8 cellular contexts compared by ENCODE assay signal in genomic region chr7:16619979-16620408, GRCh38. TPM values are rescaled to one million over a fixed set of nuclear protein-coding genes. Genes with fewer than 3 reads are reported as not detected.
DNase-seq lines count a peak whose midpoint lies in the region; ATAC-seq, FAIRE-seq and TF ChIP-seq lines count a peak whose summit lies in the region.

No MANE protein-coding gene starts in this region.

- TF ChIP-seq CTCF in A549 (IDR thresholded peaks at IDR 0.05), result no peak
- TF ChIP-seq CTCF in activated CD8-positive, alpha-beta T cell treated with anti-CD3 and anti-CD28 coated beads for 36 hours (IDR thresholded peaks at IDR 0.05), result no peak
- no peak for TF ChIP-seq CTCF in body of pancreas (IDR thresholded peaks at IDR 0.05)
- TF ChIP-seq CTCF in SK-N-SH (IDR thresholded peaks at IDR 0.05), result no peak

- POLR2A ChIA-PET in A549 (lab: Yijun Ruan, JAX), result no interaction called here
- POLR2A ChIA-PET in activated CD8-positive, alpha-beta T cell treated with anti-CD3 and anti-CD28 coated beads for 36 hours (lab: Charles Lee), result interaction anchor here (1.3 to 5.3 kb wide), 2 partner anchors 11 to 26 kb away, joined by 5 to 29 read pairs; partner anchors contain the start of genes ANKMY2 and BZW2
- POLR2A ChIA-PET in SK-N-SH (lab: Yijun Ruan, JAX), result no interaction called here

- H3K27ac Mint-ChIP-seq in activated CD8-positive, alpha-beta T cell treated with anti-CD3 and anti-CD28 coated beads for 36 hours, result peak overlapping the region; percentile 87

- no peaks in the 10 kb centered on the region for H3K9me2 ChIP-seq in SK-N-SH

- H3K4me2 ChIP-seq in A549 (no peak overlapping the region), SK-N-SH (no peak overlapping the region)

- H3K4me1 Mint-ChIP-seq in activated CD8-positive, alpha-beta T cell treated with anti-CD3 and anti-CD28 coated beads for 36 hours (ENCODE audit: low read depth), result peaks cover 21% of the 10 kb centered on the region

- DNase-seq in A549 (ENCODE audit: low read depth in 1 of 2, low spot score in 1 of 2), result no peak
- peak; percentile 37 for DNase-seq in activated CD8-positive, alpha-beta T cell treated with anti-CD3 and anti-CD28 coated beads for 36 hours
- DNase-seq in effector memory CD4-positive, alpha-beta T cell, result no peak
- DNase-seq in effector CD8-positive, alpha-beta T cell (lab: John Stamatoyannopoulos, UW), result no peak
- DNase-seq in body of pancreas, result no peak
- DNase-seq in SK-N-SH, result no peak

- H2AFZ ChIP-seq in SK-N-SH (ENCODE audit: low read depth), result no peak overlapping the region

- H3K27me3 ChIP-seq in effector memory CD4-positive, alpha-beta T cell (replicated peaks; ENCODE audit: control insufficient read depth, insufficient read depth, low read length, poor library complexity, severe bottlenecking), result no peaks in the 10 kb centered on the region
- H3K27me3 ChIP-seq in body of pancreas, result no peaks in the 10 kb centered on the region
- no peaks in the 10 kb centered on the region for H3K27me3 ChIP-seq in SK-N-SH (ENCODE audit: insufficient read depth)

- no peaks in the 10 kb centered on the region for H3K27me3 Mint-ChIP-seq in activated CD8-positive, alpha-beta T cell treated with anti-CD3 and anti-CD28 coated beads for 36 hours

- H3K9ac ChIP-seq in SK-N-SH, result no peak overlapping the region

- H3K4me1 ChIP-seq in A549, result no peaks in the 10 kb centered on the region
- no peaks in the 10 kb centered on the region for H3K4me1 ChIP-seq in effector memory CD4-positive, alpha-beta T cell (ENCODE audit: control insufficient read depth, insufficient read depth, low read length, poor library complexity, severe bottlenecking)
- H3K4me1 ChIP-seq in body of pancreas, result no peaks in the 10 kb centered on the region
- no peaks in the 10 kb centered on the region for H3K4me1 ChIP-seq in SK-N-SH (ENCODE audit: control insufficient read depth in 1 of 2, insufficient read depth in 2 of 2, low read depth in 1 of 2, low read length in 1 of 2)

- intact Hi-C loops in activated CD8-positive, alpha-beta T cell treated with anti-CD3 and anti-CD28 coated beads for 36 hours (cut with micrococcal nuclease), result loop anchor here (2.0 kb wide), 1 partner anchor 49 kb away; no protein-coding TSS in a partner anchor
- intact Hi-C loops in body of pancreas (cut with DNase I), result no loop called here

- TF ChIP-seq RAD21 in A549 (conservative IDR thresholded peaks at IDR 0.05 in 1 of 2, IDR thresholded peaks at IDR 0.05 in 1 of 2) (no peak), SK-N-SH (IDR thresholded peaks at IDR 0.05; ENCODE audit: low read length) (no peak)

- H3K9me3 ChIP-seq in A549 (no peaks in the 10 kb centered on the region), body of pancreas (no peaks in the 10 kb centered on the region), SK-N-SH (no peaks in the 10 kb centered on the region)
- no peaks in the 10 kb centered on the region for H3K9me3 ChIP-seq in effector memory CD4-positive, alpha-beta T cell (ENCODE audit: control insufficient read depth, low read length)

- FAIRE-seq in A549 (lab: Jason Lieb, UNC), result no peak

- H3K4me3 Mint-ChIP-seq in activated CD8-positive, alpha-beta T cell treated with anti-CD3 and anti-CD28 coated beads for 36 hours, result peak overlapping the region; percentile 8

- no peaks in the 10 kb centered on the region for H3K79me2 ChIP-seq in SK-N-SH (ENCODE audit: insufficient read depth)

- ATAC-seq in A549, result no peak
- ATAC-seq in GM19023 (IDR thresholded peaks at IDR 0.05; ENCODE audit: unreplicated experiment), result peak; percentile 84
- peak; percentile 76 for ATAC-seq in HG02970 (IDR thresholded peaks at IDR 0.05; ENCODE audit: low FRiP score, unreplicated experiment)
- peak; percentile 96 for ATAC-seq in activated CD8-positive, alpha-beta T cell treated with anti-CD3 and anti-CD28 coated beads for 36 hours
- no peak for ATAC-seq in body of pancreas

- no peaks in the 10 kb centered on the region for H3F3A ChIP-seq in SK-N-SH (replicated peaks; ENCODE audit: insufficient read depth)

- peaks cover 33% of the 10 kb centered on the region for H3K36me3 Mint-ChIP-seq in activated CD8-positive, alpha-beta T cell treated with anti-CD3 and anti-CD28 coated beads for 36 hours (ENCODE audit: low read depth)

- CTCF ChIA-PET in A549 (lab: Yijun Ruan, JAX) (no interaction called here), SK-N-SH (lab: Yijun Ruan, JAX) (interaction anchor here (0.6 kb wide), 1 partner anchor 188 kb away, joined by 3 read pairs; no protein-coding TSS in a partner anchor)
- CTCF ChIA-PET in activated CD8-positive, alpha-beta T cell treated with anti-CD3 and anti-CD28 coated beads for 36 hours (lab: Charles Lee), result interaction anchor here (1.4 to 1.6 kb wide), 2 partner anchors 14 to 26 kb away, joined by 4 to 5 read pairs; partner anchors contain the start of genes ANKMY2 and BZW2

- peaks cover 28% of the 10 kb centered on the region for H3K36me3 ChIP-seq in effector memory CD4-positive, alpha-beta T cell (ENCODE audit: control insufficient read depth, insufficient read depth, low read length)
- peaks cover 0 to 5% of the 10 kb centered on the region in 2 donors for H3K36me3 ChIP-seq in body of pancreas (replicated peaks in 1 of 2; ENCODE audit: insufficient read depth in 1 of 2, low read depth in 2 of 2)
- peaks cover 54 to 65% of the 10 kb centered on the region in 2 experiments for H3K36me3 ChIP-seq in SK-N-SH (replicated peaks in 1 of 2; ENCODE audit: control insufficient read depth in 1 of 2, insufficient read depth in 2 of 2, low read length in 1 of 2)

- H3K9me3 Mint-ChIP-seq in activated CD8-positive, alpha-beta T cell treated with anti-CD3 and anti-CD28 coated beads for 36 hours, result no peaks in the 10 kb centered on the region

- H3K4me3 ChIP-seq in A549 (no peak overlapping the region), body of pancreas (no peak overlapping the region), SK-N-SH (ENCODE audit: low read depth in 2 of 2, low read length in 1 of 2) (no peak overlapping the region)
- H3K4me3 ChIP-seq in effector memory CD4-positive, alpha-beta T cell (ENCODE audit: insufficient read depth, low read depth, low read length, poor library complexity, severe bottlenecking), result no peak overlapping the region

- H4K20me1 ChIP-seq in SK-N-SH (ENCODE audit: insufficient read depth), result no peaks in the 10 kb centered on the region

- no peak for TF ChIP-seq POLR2A in A549 (IDR thresholded peaks at IDR 0.05; ENCODE audit: low read length)
- no peak for TF ChIP-seq POLR2A in body of pancreas (IDR thresholded peaks at IDR 0.05)

- no peak for TF ChIP-seq EP300 in A549 (IDR thresholded peaks at IDR 0.05)
- no peak for TF ChIP-seq EP300 in SK-N-SH (IDR thresholded peaks at IDR 0.05; ENCODE audit: borderline replicate concordance in 1 of 2, low read depth in 1 of 2, low read length in 1 of 2)

- WGBS in A549 (ENCODE audit: missing lambda C conversion rate), result 90% methylated on average over 2 of the region's 2 CpGs
- WGBS in body of pancreas, 2 donors, result 84 to 92% methylated on average over 2 of the region's 2 CpGs
- 95% methylated on average over 2 of the region's 2 CpGs for WGBS in SK-N-SH (ENCODE audit: low lambda C conversion rate)

- H3K27ac ChIP-seq in A549 (no peak overlapping the region), body of pancreas (no peak overlapping the region), SK-N-SH (ENCODE audit: low read depth in 2 of 2, low read length in 1 of 2) (no peak overlapping the region)
- H3K27ac ChIP-seq in effector memory CD4-positive, alpha-beta T cell (ENCODE audit: insufficient read depth, low read length, poor library complexity, severe bottlenecking), result no peak overlapping the region

TF ChIP-seq in A549, 52 proteins besides CTCF, POLR2A, EP300 and RAD21 (continues in another document):
- TF ChIP-seq FOSL2 (IDR thresholded peaks at IDR 0.05) (no peak), FOSL2 (CRISPR knock-in tag; IDR thresholded peaks at IDR 0.05) (peak; percentile 27; the same call in 1 of the 2 replicates), ZSCAN20 (CRISPR knock-in tag; IDR thresholded peaks at IDR 0.05) (no peak)

TF ChIP-seq in SK-N-SH, 30 proteins besides CTCF, POLR2A, EP300 and RAD21 (continues in another document):
- TF ChIP-seq TCF12 (IDR thresholded peaks at IDR 0.05) (no peak), SMC3 (IDR thresholded peaks at IDR 0.05; ENCODE audit: low read depth, low read length) (no peak), GABPA (IDR thresholded peaks at IDR 0.05; ENCODE audit: low read depth) (no peak), USF1 (IDR thresholded peaks at IDR 0.05; ENCODE audit: borderline replicate concordance, low read depth) (no peak), FOSL2 (IDR thresholded peaks at IDR 0.05; ENCODE audit: borderline replicate concordance, low read depth) (no peak)

RNA-seq across cellular contexts. Expression of gene ANKMY2, which starts 25.6 kb away (rescaled TPM):
- polyA plus RNA-seq in A549 (2011; rRNA removed) (24.2 and 26.1 TPM in 2 replicates), A549 (2017; fragmentation: RNase III; extraction: RNeasy Plus Mini Kit Qiagen cat#74134 plus additional on column Dnase treatment) (13.3 to 15.3 TPM (median 14.3 TPM) in 3 replicates), SK-N-SH (2012; rRNA removed) (15.8 and 22.4 TPM in 2 replicates)
- polyA plus RNA-seq in A549 (2012; cell fraction: cytosol; rRNA removed), result 7.3 and 7.4 TPM in 2 replicates
- polyA plus RNA-seq in A549 (2012; cell fraction: nucleus; rRNA removed), result 6.4 and 8.8 TPM in 2 replicates
- polyA minus RNA-seq in A549 (2011; rRNA and poly(A)+ RNA removed), result 12.3 and 14.6 TPM in 2 replicates
- 10 to 100 TPM in 1 of 2 experiments, 1 to 10 TPM in 1; 9.8 to 10.5 TPM for total RNA-seq in activated CD8-positive, alpha-beta T cell treated with anti-CD3 and anti-CD28 coated beads for 36 hours
- 10 to 100 TPM in 1 of 2 donors, 1 to 10 TPM in 1; 8.6 to 12.5 TPM for total RNA-seq in body of pancreas
- 21.3 and 22.1 TPM in 2 replicates for polyA plus RNA-seq in SK-N-SH (2012; cell fraction: cytosol; rRNA removed)
- polyA plus RNA-seq in SK-N-SH (2012; cell fraction: nucleus; rRNA removed), result 11.9 and 25.6 TPM in 2 replicates

RNA-seq across cellular contexts. Expression of gene BZW2, which starts 26.0 kb away (rescaled TPM):
- polyA plus RNA-seq in A549 (2011; rRNA removed) (101 and 108 TPM in 2 replicates), A549 (2017; fragmentation: RNase III; extraction: RNeasy Plus Mini Kit Qiagen cat#74134 plus additional on column Dnase treatment) (72.4 to 83.4 TPM (median 76.5 TPM) in 3 replicates), SK-N-SH (2012; rRNA removed) (60.4 and 71.9 TPM in 2 replicates)
- polyA plus RNA-seq in A549 (2012; cell fraction: cytosol; rRNA removed), result 74.4 and 76.6 TPM in 2 replicates
- 33.3 and 37.6 TPM in 2 replicates for polyA plus RNA-seq in A549 (2012; cell fraction: nucleus; rRNA removed)
- polyA minus RNA-seq in A549 (2011; rRNA and poly(A)+ RNA removed), result 51.0 and 63.8 TPM in 2 replicates
- total RNA-seq in activated CD8-positive, alpha-beta T cell treated with anti-CD3 and anti-CD28 coated beads for 36 hours, result 100 to 1,000 TPM; 120 to 123 TPM
- 10 to 100 TPM; 27.0 to 41.5 TPM for total RNA-seq in body of pancreas
- polyA plus RNA-seq in SK-N-SH (2012; cell fraction: cytosol; rRNA removed), result 94.5 and 115 TPM in 2 replicates
- 43.2 and 51.1 TPM in 2 replicates for polyA plus RNA-seq in SK-N-SH (2012; cell fraction: nucleus; rRNA removed)

Comparison
In these comparisons a context has a peak if more than half of its experiments do, and no peak if none do; other contexts are left out.
1. ATAC-seq: peak in GM19023 (single experiment), HG02970 (single experiment) and activated CD8-positive, alpha-beta T cell treated with anti-CD3 and anti-CD28 coated beads for 36 hours (single experiment); none in A549 (0 of 2) and body of pancreas (single experiment).